In the genomic region with DNA sequence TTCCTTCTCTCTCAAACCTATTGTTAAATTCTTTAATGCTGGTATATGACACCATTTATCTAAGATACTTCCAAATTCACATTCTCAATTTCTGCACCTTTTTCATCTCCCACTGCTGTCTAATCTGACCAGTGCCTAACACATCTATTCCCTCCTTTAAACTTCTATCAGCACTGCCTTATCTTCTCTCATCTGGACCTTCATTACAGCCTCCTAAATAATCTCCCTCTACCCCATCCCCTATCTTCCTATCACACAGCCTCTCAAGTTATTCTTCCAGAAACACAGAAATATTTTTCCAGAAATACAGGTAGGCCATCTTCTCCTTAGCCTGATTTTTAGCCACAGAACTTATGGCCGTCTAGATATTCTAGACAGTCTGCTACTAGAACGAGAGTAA, we compare ENCODE assay signal across 25 cellular contexts. TPM values are rescaled to one million over a fixed set of nuclear protein-coding genes. Genes with fewer than 3 reads are reported as not detected.
DNase-seq lines count a peak whose midpoint lies in the region; ATAC-seq, FAIRE-seq and TF ChIP-seq lines count a peak whose summit lies in the region.
"Had no signal": no experiment of that assay in that cellular context is flagged by ENCODE, and none has a peak within 500 bp of the region (broad histone marks: within the 10 kb centered on the region; RNA-seq: fewer than 3 reads in every experiment).

No MANE protein-coding gene starts in this region.

- no peak for ATAC-seq in activated naive CD8-positive, alpha-beta T cell treated with anti-CD3 and anti-CD28 coated beads, Interleukin-2, amount 50 U/mL, for 24 hours
- no peak for ATAC-seq in GM18868 (IDR thresholded peaks at IDR 0.05; ENCODE audit: unreplicated experiment)

- DNase-seq in activated naive CD8-positive, alpha-beta T cell treated with anti-CD3 and anti-CD28 coated beads for 36 hours = no peak
- DNase-seq in activated naive CD8-positive, alpha-beta T cell treated with anti-CD3 and anti-CD28 coated beads, Interleukin-2, amount 50 U/mL, for 24 hours = no peak
- DNase-seq in H54 (ENCODE audit: insufficient read length, low spot score) (no peak), D721Med (ENCODE audit: insufficient read length, low spot score) (no peak), GOT3 (lab: John Stamatoyannopoulos, UW) (no peak)
- DNase-seq: 8988T; ACHN; CD4-positive, alpha-beta T cell; COR-L47; DMS79; GF-D8; H7; KBM-7; MM.1S; NCI-H2029; NCI-H446 treated with DMSO at 0.1 percent for 48 hours; NCI-H526; NCI-H82; NK-92 treated with Interleukin-12 subunit alpha and Interleukin-12 subunit beta, amount 100 ng/mL, for 24 hours; Right ventricle myocardium superior; RPMI8226 had no signal

- H3K4me1 Mint-ChIP-seq in activated naive CD8-positive, alpha-beta T cell (ENCODE audit: low read depth) = peaks cover 54% of the 10 kb centered on the region
- peaks cover 35% of the 10 kb centered on the region for H3K4me1 Mint-ChIP-seq in activated naive CD8-positive, alpha-beta T cell treated with anti-CD3 and anti-CD28 coated beads for 36 hours
- peaks cover 62% of the 10 kb centered on the region for H3K4me1 Mint-ChIP-seq in activated naive CD8-positive, alpha-beta T cell treated with anti-CD3 and anti-CD28 coated beads, Interleukin-2, amount 50 U/mL, for 24 hours

- peak overlapping the region; percentile 19 for H3K27ac Mint-ChIP-seq in activated naive CD8-positive, alpha-beta T cell
- no peak overlapping the region for H3K27ac Mint-ChIP-seq in activated naive CD8-positive, alpha-beta T cell treated with anti-CD3 and anti-CD28 coated beads for 36 hours
- peak overlapping the region; percentile 24 for H3K27ac Mint-ChIP-seq in activated naive CD8-positive, alpha-beta T cell treated with anti-CD3 and anti-CD28 coated beads, Interleukin-2, amount 50 U/mL, for 24 hours
- H3K27ac Mint-ChIP-seq: CD4-positive, alpha-beta T cell had no signal

- no peaks in the 10 kb centered on the region for H3K36me3 ChIP-seq in Loucy (ENCODE audit: insufficient read depth, low read length)

- H3K9me3 ChIP-seq in Loucy (ENCODE audit: insufficient read depth, low read depth, low read length) = no peaks in the 10 kb centered on the region
- H3K9me3 ChIP-seq: SJSA1 had no signal

- no peaks in the 10 kb centered on the region for H3K9me2 ChIP-seq in Loucy (replicated peaks; ENCODE audit: low read depth, low read length)

- peaks cover 64% of the 10 kb centered on the region for H3K4me1 ChIP-seq in Loucy (ENCODE audit: insufficient read depth, low read length, poor library complexity, severe bottlenecking)

- H3F3A ChIP-seq in Loucy (ENCODE audit: low read depth) = peaks cover 4% of the 10 kb centered on the region; the same call in 1 of the 2 replicates

- no peak overlapping the region for H2AFZ ChIP-seq in Loucy (ENCODE audit: low read length)

- TF ChIP-seq POLR2A in H54 (IDR thresholded peaks at IDR 0.05; ENCODE audit: low read depth, low read length) = no peak

- H3K4me3 Mint-ChIP-seq in activated naive CD8-positive, alpha-beta T cell = no peak overlapping the region
- H3K4me3 Mint-ChIP-seq in activated naive CD8-positive, alpha-beta T cell treated with anti-CD3 and anti-CD28 coated beads for 36 hours = no peak overlapping the region
- no peak overlapping the region for H3K4me3 Mint-ChIP-seq in activated naive CD8-positive, alpha-beta T cell treated with anti-CD3 and anti-CD28 coated beads, Interleukin-2, amount 50 U/mL, for 24 hours
- H3K4me3 Mint-ChIP-seq: CD4-positive, alpha-beta T cell had no signal

- no peaks in the 10 kb centered on the region for H3K27me3 Mint-ChIP-seq in activated naive CD8-positive, alpha-beta T cell
- no peaks in the 10 kb centered on the region for H3K27me3 Mint-ChIP-seq in activated naive CD8-positive, alpha-beta T cell treated with anti-CD3 and anti-CD28 coated beads for 36 hours
- H3K27me3 Mint-ChIP-seq in activated naive CD8-positive, alpha-beta T cell treated with anti-CD3 and anti-CD28 coated beads, Interleukin-2, amount 50 U/mL, for 24 hours = no peaks in the 10 kb centered on the region
- H3K27me3 Mint-ChIP-seq: CD4-positive, alpha-beta T cell had no signal

- H3K9me3 Mint-ChIP-seq in activated naive CD8-positive, alpha-beta T cell (ENCODE audit: low read depth) = no peaks in the 10 kb centered on the region
- H3K9me3 Mint-ChIP-seq in activated naive CD8-positive, alpha-beta T cell treated with anti-CD3 and anti-CD28 coated beads for 36 hours = no peaks in the 10 kb centered on the region
- H3K9me3 Mint-ChIP-seq in activated naive CD8-positive, alpha-beta T cell treated with anti-CD3 and anti-CD28 coated beads, Interleukin-2, amount 50 U/mL, for 24 hours = no peaks in the 10 kb centered on the region
- H3K9me3 Mint-ChIP-seq: CD4-positive, alpha-beta T cell had no signal

- peaks cover 78% of the 10 kb centered on the region for H3K79me2 ChIP-seq in Loucy (ENCODE audit: insufficient read depth, low read length)

- peaks cover 34% of the 10 kb centered on the region for H4K20me1 ChIP-seq in Loucy (ENCODE audit: insufficient read depth, low read length, poor library complexity, severe bottlenecking)

- TF ChIP-seq CTCF in Loucy (conservative IDR thresholded peaks at IDR 0.05; ENCODE audit: low read length) = no peak
- TF ChIP-seq CTCF in D721Med (IDR thresholded peaks at IDR 0.05; ENCODE audit: insufficient read depth, missing control alignments) = no peak

- peaks cover 2% of the 10 kb centered on the region for H3K36me3 Mint-ChIP-seq in activated naive CD8-positive, alpha-beta T cell
- peaks cover 21% of the 10 kb centered on the region for H3K36me3 Mint-ChIP-seq in activated naive CD8-positive, alpha-beta T cell treated with anti-CD3 and anti-CD28 coated beads for 36 hours
- H3K36me3 Mint-ChIP-seq in activated naive CD8-positive, alpha-beta T cell treated with anti-CD3 and anti-CD28 coated beads, Interleukin-2, amount 50 U/mL, for 24 hours (ENCODE audit: low read depth) = peaks cover 11% of the 10 kb centered on the region

- H3K4me2 ChIP-seq in Loucy (ENCODE audit: low read depth, low read length, poor library complexity, severe bottlenecking) = peak overlapping the region; percentile 47

- no peak overlapping the region for H3K4me3 ChIP-seq in Loucy (ENCODE audit: low read length, poor library complexity, severe bottlenecking)
- H3K4me3 ChIP-seq: SJSA1 had no signal

- no peaks in the 10 kb centered on the region for H3K27me3 ChIP-seq in Loucy (ENCODE audit: insufficient read depth, low read length, poor library complexity, severe bottlenecking)
- H3K27me3 ChIP-seq: SJSA1 had no signal

- FAIRE-seq in H54 (lab: Jason Lieb, UNC) (no peak), D721Med (lab: Jason Lieb, UNC) (no peak)

- H3K9ac ChIP-seq in Loucy (ENCODE audit: low read depth, low read length, poor library complexity, severe bottlenecking) = no peak overlapping the region

RNA-seq across cellular contexts. Expression of gene DTNBP1, which starts 5.5 kb away (rescaled TPM):
- total RNA-seq in activated naive CD8-positive, alpha-beta T cell treated with anti-CD3 and anti-CD28 coated beads for 36 hours = 10 to 100 TPM; 19.0 to 19.1 TPM
